32 cellular contexts compared by ENCODE assay signal in genomic region chr10:121152935-121153334, GRCh38.
"Had no signal": no experiment of that assay in that cellular context is flagged by ENCODE, and none has a peak within 500 bp of the region (broad histone marks: within the 10 kb centered on the region; RNA-seq: fewer than 3 reads in every experiment).

No MANE protein-coding gene starts in this region.

- ATAC-seq: activated CD8-positive, alpha-beta memory T cell treated with anti-CD3 and anti-CD28 coated beads, Interleukin-2, amount 10 ng/mL, durations not matched to agents 7 days and 5 days; K562 had no signal

- H3K9me3 ChIP-seq: ascending aorta had no signal

- H3K27me3 Mint-ChIP-seq: activated CD4-positive, alpha-beta memory T cell treated with anti-CD3 and anti-CD28 coated beads, Interleukin-2, amount 10 ng/mL, durations not matched to agents 7 days and 5 days; activated CD8-positive, alpha-beta memory T cell treated with anti-CD3 and anti-CD28 coated beads, Interleukin-2, amount 10 ng/mL, durations not matched to agents 7 days and 5 days; activated naive CD8-positive, alpha-beta T cell treated with anti-CD3 and anti-CD28 coated beads, Interleukin-2, amount 10 ng/mL, durations not matched to agents 7 days and 5 days had no signal

- H3K36me3 Mint-ChIP-seq: activated CD8-positive, alpha-beta memory T cell treated with anti-CD3 and anti-CD28 coated beads, Interleukin-2, amount 10 ng/mL, durations not matched to agents 7 days and 5 days; activated naive CD4-positive, alpha-beta T cell treated with anti-CD3 and anti-CD28 coated beads, Interleukin-2, amount 50 U/mL, for 24 hours; activated naive CD8-positive, alpha-beta T cell treated with anti-CD3 and anti-CD28 coated beads, Interleukin-2, amount 10 ng/mL, durations not matched to agents 7 days and 5 days had no signal

- DNase-seq: activated CD4-positive, alpha-beta memory T cell treated with anti-CD3 and anti-CD28 coated beads, Interleukin-2, amount 10 ng/mL, durations not matched to agents 7 days and 5 days; activated CD4-positive, alpha-beta T cell treated with anti-CD3 and anti-CD28 coated beads for 1 hour; activated CD4-positive, alpha-beta T cell treated with anti-CD3 and anti-CD28 coated beads for 48 hours; activated CD4-positive, CD25-positive, alpha-beta regulatory T cell; activated CD8-positive, alpha-beta memory T cell treated with anti-CD3 and anti-CD28 coated beads for 24 hours; activated CD8-positive, alpha-beta memory T cell treated with anti-CD3 and anti-CD28 coated beads, Interleukin-2, amount 10 ng/mL, durations not matched to agents 7 days and 5 days; activated CD8-positive, alpha-beta memory T cell treated with anti-CD3 and anti-CD28 coated beads, Interleukin-2, amount 50 U/mL, for 48 hours; activated gamma-delta T cell; activated naive CD4-positive, alpha-beta T cell treated with Interleukin-2 at 50 U/mL for 16 hours; activated naive CD8-positive, alpha-beta T cell treated with anti-CD3 and anti-CD28 coated beads, Interleukin-2, amount 10 ng/mL, durations not matched to agents 7 days and 5 days; amygdala; NCI-H1105; NCI-H1417 treated with DMSO at 0.1 percent for 48 hours; NCI-H187 treated with DMSO at 0.1 percent for 48 hours; NCI-H2081; NCI-H2171 treated with DMSO at 0.1 percent for 48 hours; NCI-H2227 treated with DMSO at 0.1 percent for 48 hours; NCI-H446 treated with DMSO at 0.1 percent for 48 hours; NCI-H524; NCI-H69; PC-9; Right ventricle myocardium superior; SW 1271; T-helper 1 cell; T-helper 2 cell; T-helper 9 cell had no signal

- H2AFZ ChIP-seq: PC-9 had no signal

- H3K4me1 ChIP-seq: ascending aorta, breast epithelium had no signal

- H3K4me3 Mint-ChIP-seq: activated CD4-positive, alpha-beta memory T cell treated with anti-CD3 and anti-CD28 coated beads, Interleukin-2, amount 10 ng/mL, durations not matched to agents 7 days and 5 days; activated CD8-positive, alpha-beta memory T cell treated with anti-CD3 and anti-CD28 coated beads, Interleukin-2, amount 10 ng/mL, durations not matched to agents 7 days and 5 days; activated naive CD4-positive, alpha-beta T cell treated with anti-CD3 and anti-CD28 coated beads, Interleukin-2, amount 50 U/mL, for 24 hours; activated naive CD8-positive, alpha-beta T cell treated with anti-CD3 and anti-CD28 coated beads, Interleukin-2, amount 10 ng/mL, durations not matched to agents 7 days and 5 days had no signal

- H3K27ac Mint-ChIP-seq: activated CD4-positive, alpha-beta memory T cell treated with anti-CD3 and anti-CD28 coated beads, Interleukin-2, amount 10 ng/mL, durations not matched to agents 7 days and 5 days; activated CD8-positive, alpha-beta memory T cell treated with anti-CD3 and anti-CD28 coated beads, Interleukin-2, amount 10 ng/mL, durations not matched to agents 7 days and 5 days; activated naive CD4-positive, alpha-beta T cell treated with anti-CD3 and anti-CD28 coated beads, Interleukin-2, amount 50 U/mL, for 24 hours; activated naive CD8-positive, alpha-beta T cell treated with anti-CD3 and anti-CD28 coated beads, Interleukin-2, amount 10 ng/mL, durations not matched to agents 7 days and 5 days; activated T-helper 2 cell treated with anti-CD3 and anti-CD28 coated beads, Interferon-gamma antibody, Interleukin-2, Interleukin-4, amounts not matched to agents 10 μg/mL and 5 μg/mL and 100 μg/mL, durations not matched to agents 14 hours and 24 hours and 36 hours had no signal

- H3K36me3 ChIP-seq: ascending aorta, breast epithelium had no signal

- H3K4me3 ChIP-seq: ascending aorta, breast epithelium, K562, PC-9 had no signal

- H3K4me1 Mint-ChIP-seq: activated CD4-positive, alpha-beta memory T cell treated with anti-CD3 and anti-CD28 coated beads, Interleukin-2, amount 10 ng/mL, durations not matched to agents 7 days and 5 days; activated CD8-positive, alpha-beta memory T cell treated with anti-CD3 and anti-CD28 coated beads, Interleukin-2, amount 10 ng/mL, durations not matched to agents 7 days and 5 days; activated naive CD4-positive, alpha-beta T cell treated with anti-CD3 and anti-CD28 coated beads, Interleukin-2, amount 50 U/mL, for 24 hours; activated naive CD8-positive, alpha-beta T cell treated with anti-CD3 and anti-CD28 coated beads, Interleukin-2, amount 10 ng/mL, durations not matched to agents 7 days and 5 days had no signal

- H3K27me3 ChIP-seq: ascending aorta had no signal

- H3K9me3 Mint-ChIP-seq: activated CD4-positive, alpha-beta memory T cell treated with anti-CD3 and anti-CD28 coated beads, Interleukin-2, amount 10 ng/mL, durations not matched to agents 7 days and 5 days had no signal

- H3K27ac ChIP-seq: ascending aorta, breast epithelium, PC-9, VCaP had no signal

- H3K4me2 ChIP-seq: PC-9 had no signal
